In the genomic region with DNA sequence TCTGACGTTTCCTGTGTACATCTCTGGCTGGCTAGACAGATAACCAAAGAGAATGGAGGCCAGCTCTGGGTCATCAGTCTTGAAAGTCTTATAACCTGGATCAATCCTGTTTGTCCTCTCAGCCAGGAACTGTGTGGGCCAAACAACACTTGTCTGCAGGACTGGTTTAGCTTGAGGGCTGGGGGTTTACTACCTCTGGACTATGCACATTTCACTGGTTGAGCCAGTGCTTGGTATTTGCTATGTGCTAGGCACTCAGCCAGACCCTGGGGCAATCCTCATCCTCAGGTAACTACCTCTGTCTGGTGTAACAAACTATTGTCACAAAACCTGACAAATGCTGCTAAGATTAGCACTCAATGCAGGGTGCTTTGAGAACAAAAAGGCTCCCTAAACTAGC, we compare ENCODE assay signal across 20 cellular contexts.
A peak's percentile ranks its signal among the peaks of the same experiment; 100 is the strongest.
DNase-seq lines count a peak whose midpoint lies in the region; ATAC-seq, FAIRE-seq and TF ChIP-seq lines count a peak whose summit lies in the region.
"Had no signal": no experiment of that assay in that cellular context is flagged by ENCODE, and none has a peak within 500 bp of the region (broad histone marks: within the 10 kb centered on the region; RNA-seq: fewer than 3 reads in every experiment).

No MANE protein-coding gene starts in this region.

- no peak overlapping the region for H3K4ac ChIP-seq in trophoblast cell (ENCODE audit: low read depth, low read length)

- H4K12ac ChIP-seq in trophoblast cell (ENCODE audit: low read depth, low read length) = no peak overlapping the region

- H3K4me3 ChIP-seq in RWPE2 (ENCODE audit: severe bottlenecking) (no peak overlapping the region), trophoblast cell (ENCODE audit: low read depth, low read length) (no peak overlapping the region)
- H3K4me3 ChIP-seq: A549, GM12878, K562, Peyer's patch had no signal

- FAIRE-seq in HTR-8/SVneo (lab: Jason Lieb, UNC) = no peak
- FAIRE-seq: A549, GM12878, H54, HepG2, K562 had no signal

- ATAC-seq in RWPE2 (ENCODE audit: low read depth) (peak; percentile 37; the same call in 2 of the 3 replicates), HG03025 (IDR thresholded peaks at IDR 0.05; ENCODE audit: low FRiP score, unreplicated experiment) (no peak)
- ATAC-seq: A549, GM12878, K562, Right ventricle myocardium inferior had no signal

- no peak overlapping the region for H3K27ac ChIP-seq in RWPE2 (ENCODE audit: poor library complexity, severe bottlenecking)
- no peak overlapping the region for H3K27ac ChIP-seq in trophoblast cell (ENCODE audit: low read depth, low read length)
- H3K27ac ChIP-seq: A549, Peyer's patch had no signal

- H2BK5ac ChIP-seq in trophoblast cell (ENCODE audit: low read depth, low read length, poor library complexity) = no peak overlapping the region

- no peak overlapping the region for H3K4me2 ChIP-seq in trophoblast cell (ENCODE audit: low read length)
- H3K4me2 ChIP-seq: A549 had no signal

- TF ChIP-seq CTCF in RWPE2 (IDR thresholded peaks at IDR 0.05; ENCODE audit: poor library complexity, severe bottlenecking) = no peak

- H2AK5ac ChIP-seq in trophoblast cell (ENCODE audit: low read length) = no peak overlapping the region

- no peak overlapping the region for H3K9ac ChIP-seq in trophoblast cell (ENCODE audit: low read length)

- H2BK120ac ChIP-seq in trophoblast cell (ENCODE audit: insufficient read depth, low read length, poor library complexity) = no peak overlapping the region

- H3K18ac ChIP-seq in trophoblast cell (ENCODE audit: low read length) = no peak overlapping the region

- H3K79me1 ChIP-seq in trophoblast cell (ENCODE audit: low read length) = no peaks in the 10 kb centered on the region

- H2AFZ ChIP-seq in trophoblast cell (ENCODE audit: insufficient read depth, low read length, poor library complexity) = no peak overlapping the region

- no peak overlapping the region for H3K14ac ChIP-seq in trophoblast cell (ENCODE audit: low read length)

- DNase-seq in ELF-1 (ENCODE audit: low read depth, low spot score) (peak; percentile 84), RWPE2 (ENCODE audit: low spot score) (no peak), islet precursor cell (peak; percentile 85), trophoblast cell (peak; percentile 90 to 92), DMS153 (lab: John Stamatoyannopoulos, UW) (no peak), HTR-8/SVneo (ENCODE audit: insufficient read length, low spot score) (no peak), NK-92 (lab: John Stamatoyannopoulos, UW; ENCODE audit: unreplicated experiment) (no peak)
- DNase-seq: DMS79; NCI-H1092; NCI-H1436 treated with DMSO at 0.1 percent for 48 hours; NCI-H1930; NK-92 treated with Interleukin-12 subunit alpha and Interleukin-12 subunit beta, amount 100 ng/mL, for 24 hours; Peyer's patch had no signal

- H4K8ac ChIP-seq in trophoblast cell (ENCODE audit: low read depth, low read length) = no peak overlapping the region

- H3K9me3 ChIP-seq in RWPE2 (ENCODE audit: severe bottlenecking) = no peaks in the 10 kb centered on the region
- no peaks in the 10 kb centered on the region for H3K9me3 ChIP-seq in trophoblast cell (ENCODE audit: insufficient read depth, low read depth, low read length)
- H3K9me3 ChIP-seq: A549, Peyer's patch had no signal

- H3K4me1 ChIP-seq in RWPE2 (ENCODE audit: insufficient read depth, poor library complexity, severe bottlenecking) = no peaks in the 10 kb centered on the region
- H3K4me1 ChIP-seq in trophoblast cell (ENCODE audit: control insufficient read depth in 1 of 2, insufficient read depth in 2 of 2, low read length in 2 of 2) = peaks cover 8 to 9% of the 10 kb centered on the region in 2 experiments
- H3K4me1 ChIP-seq: A549 had no signal

- H3K23ac ChIP-seq in trophoblast cell (ENCODE audit: low read length) = no peak overlapping the region

- no CpG with 5 or more reads among the region's 1 CpG for WGBS in trophoblast cell (ENCODE audit: extremely low coverage, insufficient coverage, insufficient read length)

- H3K27me3 ChIP-seq in RWPE2 (ENCODE audit: insufficient read depth, poor library complexity, severe bottlenecking) = no peaks in the 10 kb centered on the region
- no peaks in the 10 kb centered on the region for H3K27me3 ChIP-seq in trophoblast cell (ENCODE audit: insufficient read depth, low read length)
- H3K27me3 ChIP-seq: Peyer's patch had no signal

- no peak overlapping the region for H2BK12ac ChIP-seq in trophoblast cell (ENCODE audit: low read length)

- no peak overlapping the region for H4K91ac ChIP-seq in trophoblast cell (ENCODE audit: low read depth, low read length)

- no peaks in the 10 kb centered on the region for H3K79me2 ChIP-seq in trophoblast cell (ENCODE audit: control insufficient read depth, insufficient read depth, low read length, poor library complexity)

- peaks cover 5% of the 10 kb centered on the region; the same call in 1 of the 2 replicates for H3K36me3 ChIP-seq in RWPE2 (ENCODE audit: low read depth)
- no peaks in the 10 kb centered on the region for H3K36me3 ChIP-seq in trophoblast cell (ENCODE audit: control insufficient read depth in 1 of 2, insufficient read depth in 2 of 2, low read length in 2 of 2)
- H3K36me3 ChIP-seq: Peyer's patch had no signal

Comparison
In these comparisons a context has a peak if more than half of its experiments do, and no peak if none do; other contexts are left out.
1. DNase-seq: peak in ELF-1 (single experiment), islet precursor cell (single experiment) and trophoblast cell (2 of 2); none in RWPE2 (single experiment), DMS153 (single experiment), HTR-8/SVneo (single experiment) and NK-92 (single experiment).